ENCODE assay signal across 26 cellular contexts in genomic region chr20:49248879-49249665, GRCh38. TPM values are rescaled to one million over a fixed set of nuclear protein-coding genes. Genes with fewer than 3 reads are reported as not detected.
DNase-seq lines count a peak whose midpoint lies in the region; ATAC-seq and TF ChIP-seq lines count a peak whose summit lies in the region.
"Had no signal": no experiment of that assay in that cellular context is flagged by ENCODE, and none has a peak within 500 bp of the region (broad histone marks: within the 10 kb centered on the region; RNA-seq: fewer than 3 reads in every experiment).

No MANE protein-coding gene starts in this region.

- no peaks in the 10 kb centered on the region for H3K79me2 ChIP-seq in mammary epithelial cell (ENCODE audit: insufficient read depth, low read length)
- H3K79me2 ChIP-seq: hepatocyte had no signal

- no peak overlapping the region for H3K9ac ChIP-seq in mammary epithelial cell (ENCODE audit: insufficient read depth, low read length)

- peaks cover 2% of the 10 kb centered on the region for H3K4me1 Mint-ChIP-seq in activated naive CD4-positive, alpha-beta T cell treated with anti-CD3 and anti-CD28 coated beads, Interleukin-2, amount 10 ng/mL, durations not matched to agents 7 days and 5 days
- H3K4me1 Mint-ChIP-seq in HFFc6 (ENCODE audit: low read depth) (no peaks in the 10 kb centered on the region), progenitor cell of endocrine pancreas (ENCODE audit: low read depth) (no peaks in the 10 kb centered on the region)
- H3K4me1 Mint-ChIP-seq: immature natural killer cell, mesothelial cell of epicardium had no signal

- H3K9me3 ChIP-seq in mammary epithelial cell (replicated peaks; ENCODE audit: insufficient read depth, low read length), result no peaks in the 10 kb centered on the region
- H3K9me3 ChIP-seq: gastrocnemius medialis, ovary, spleen, uterus had no signal

- BruUV-seq in mammary epithelial cell (replicated peaks; lab: Mats Ljungman, UMichigan), result no TSS peak

- in situ Hi-C loops in mammary epithelial cell (cut with MboI; ENCODE audit: low sequenced_read_pairs in 2 of 2), result no loop called here

- H3K4me3 ChIP-seq in mammary epithelial cell (replicated peaks in 1 of 3; ENCODE audit: insufficient read depth in 1 of 3, low read depth in 2 of 3, low read length in 3 of 3), result no peak overlapping the region
- H3K4me3 ChIP-seq: gastrocnemius medialis, hepatocyte, ovary, spleen, uterus had no signal

- H2AFZ ChIP-seq in mammary epithelial cell (ENCODE audit: low read depth, low read length), result no peak overlapping the region
- H2AFZ ChIP-seq: hepatocyte had no signal

- peaks cover 11% of the 10 kb centered on the region for H3K4me1 ChIP-seq in mammary epithelial cell (ENCODE audit: insufficient read depth, low read length)
- H3K4me1 ChIP-seq: gastrocnemius medialis, uterus had no signal

- peak overlapping the region; percentile 41 to 89 for H3K27ac Mint-ChIP-seq in activated naive CD4-positive, alpha-beta T cell treated with anti-CD3 and anti-CD28 coated beads, Interleukin-2, amount 50 U/mL, for 72 hours
- H3K27ac Mint-ChIP-seq in activated naive CD4-positive, alpha-beta T cell treated with anti-CD3 and anti-CD28 coated beads, Interleukin-2, amount 10 ng/mL, durations not matched to agents 7 days and 5 days, result no peak overlapping the region
- H3K27ac Mint-ChIP-seq in HFFc6 (peak overlapping the region; percentile 18), progenitor cell of endocrine pancreas (peak overlapping the region; percentile 37)
- H3K27ac Mint-ChIP-seq: mesothelial cell of epicardium had no signal

- peaks cover 13 to 16% of the 10 kb centered on the region in 2 donors for H3K36me3 Mint-ChIP-seq in activated naive CD4-positive, alpha-beta T cell treated with anti-CD3 and anti-CD28 coated beads, Interleukin-2, amount 50 U/mL, for 72 hours
- peaks cover 59% of the 10 kb centered on the region for H3K36me3 Mint-ChIP-seq in activated naive CD4-positive, alpha-beta T cell treated with anti-CD3 and anti-CD28 coated beads, Interleukin-2, amount 10 ng/mL, durations not matched to agents 7 days and 5 days
- H3K36me3 Mint-ChIP-seq in HFFc6 (ENCODE audit: low read depth) (peaks cover 24% of the 10 kb centered on the region), progenitor cell of endocrine pancreas (ENCODE audit: insufficient read depth) (peaks cover 20% of the 10 kb centered on the region)

- H3K9me3 Mint-ChIP-seq in activated naive CD4-positive, alpha-beta T cell treated with anti-CD3 and anti-CD28 coated beads, Interleukin-2, amount 50 U/mL, for 72 hours, result no peaks in the 10 kb centered on the region
- no peaks in the 10 kb centered on the region for H3K9me3 Mint-ChIP-seq in activated naive CD4-positive, alpha-beta T cell treated with anti-CD3 and anti-CD28 coated beads, Interleukin-2, amount 10 ng/mL, durations not matched to agents 7 days and 5 days
- H3K9me3 Mint-ChIP-seq in HFFc6, result no peaks in the 10 kb centered on the region
- no peaks in the 10 kb centered on the region for H3K9me3 Mint-ChIP-seq in progenitor cell of endocrine pancreas (ENCODE audit: low read depth)
- H3K9me3 Mint-ChIP-seq: activated naive CD8-positive, alpha-beta T cell treated with anti-CD3 and anti-CD28 coated beads, Interleukin-2, amount 10 ng/mL, durations not matched to agents 7 days and 5 days; immature natural killer cell; mesothelial cell of epicardium; natural killer cell had no signal

- intact Hi-C loops in mammary epithelial cell (cut with micrococcal nuclease), result no loop called here

- peak overlapping the region; percentile 8 for H3K4me2 ChIP-seq in mammary epithelial cell (ENCODE audit: insufficient read depth, low read depth, low read length)
- H3K4me2 ChIP-seq: hepatocyte had no signal

- dilution Hi-C loops in mammary epithelial cell (cut with HindIII; ENCODE audit: low sequenced_read_pairs), result loop anchor here (10.0 kb wide), 1 partner anchor 64 kb away; the partner anchor contains the start of gene STAU1

- no peaks in the 10 kb centered on the region for H3K27me3 ChIP-seq in mammary epithelial cell (ENCODE audit: insufficient read depth, low read length)
- H3K27me3 ChIP-seq: gastrocnemius medialis, hepatocyte, ovary, spleen, uterus had no signal

- H3K27ac ChIP-seq in mammary epithelial cell (ENCODE audit: insufficient read depth, low read depth, low read length), result no peak overlapping the region
- H3K27ac ChIP-seq: C4-2B, gastrocnemius medialis, hepatocyte, ovary, uterus had no signal

- no peaks in the 10 kb centered on the region for H4K20me1 ChIP-seq in mammary epithelial cell (ENCODE audit: insufficient read depth, low read length)

- DNase-seq in activated naive CD4-positive, alpha-beta T cell treated with anti-CD3 and anti-CD28 coated beads, Interleukin-2, amount 50 U/mL, for 72 hours (ENCODE audit: low spot score in 2 of 2), result no peak
- DNase-seq in activated naive CD4-positive, alpha-beta T cell treated with anti-CD3 and anti-CD28 coated beads, Interleukin-2, amount 10 ng/mL, durations not matched to agents 7 days and 5 days, result no peak
- DNase-seq in HFFc6 (no peak), mammary epithelial cell (peak; percentile 15), progenitor cell of endocrine pancreas (ENCODE audit: low spot score, unreplicated experiment) (no peak), COLO829 (ENCODE audit: low spot score) (no peak)
- DNase-seq: activated naive CD8-positive, alpha-beta T cell treated with anti-CD3 and anti-CD28 coated beads, Interleukin-2, amount 10 ng/mL, durations not matched to agents 7 days and 5 days; activated T-cell treated with anti-CD3 and anti-CD28 coated beads for 4 hours; effector CD8-positive, alpha-beta T cell; gastrocnemius medialis; immature natural killer cell; natural killer cell; NCI-H2081; NCI-H226; NCI-H774; ovary; spleen; stimulated activated CD4-positive, alpha-beta T cell treated with anti-CD3 and anti-CD28 coated beads, Interleukin-2, amount 100 ng/mL, for 48 hours; stimulated activated naive CD4-positive, alpha-beta T cell; uterus had no signal

- WGBS in mammary epithelial cell (ENCODE audit: low coverage, missing lambda C conversion rate), result 19% methylated on average over 18 of the region's 18 CpGs

- CTCF ChIA-PET in activated naive CD4-positive, alpha-beta T cell treated with anti-CD3 and anti-CD28 coated beads, Interleukin-2, amount 10 ng/mL, durations not matched to agents 7 days and 5 days (lab: Charles Lee), result interaction anchor here (1.4 to 1.7 kb wide), 2 partner anchors 72 to 75 kb away, joined by 4 to 5 read pairs; no protein-coding TSS in a partner anchor
- CTCF ChIA-PET in mammary epithelial cell (lab: Charles Lee; ENCODE audit: low non-redundant PET), result no interaction called here

- ATAC-seq in activated naive CD4-positive, alpha-beta T cell treated with anti-CD3 and anti-CD28 coated beads, Interleukin-2, amount 50 U/mL, for 72 hours, result no peak
- no peak for ATAC-seq in GM21529 (IDR thresholded peaks at IDR 0.05; ENCODE audit: unreplicated experiment)
- ATAC-seq in SK-N-SH treated with all-trans-retinoic acid at 6 μM for 48 hours, result no peak
- ATAC-seq: gastrocnemius medialis, left lobe of liver, natural killer cell had no signal

- H3K36me3 ChIP-seq in mammary epithelial cell (ENCODE audit: insufficient read depth, low read length), result peaks cover 39% of the 10 kb centered on the region
- H3K36me3 ChIP-seq: ovary, uterus had no signal

- H3K27me3 Mint-ChIP-seq in activated naive CD4-positive, alpha-beta T cell treated with anti-CD3 and anti-CD28 coated beads, Interleukin-2, amount 10 ng/mL, durations not matched to agents 7 days and 5 days, result no peaks in the 10 kb centered on the region
- H3K27me3 Mint-ChIP-seq in HFFc6 (ENCODE audit: insufficient read depth), result peaks cover 9% of the 10 kb centered on the region
- H3K27me3 Mint-ChIP-seq in progenitor cell of endocrine pancreas, result no peaks in the 10 kb centered on the region
- H3K27me3 Mint-ChIP-seq: activated naive CD8-positive, alpha-beta T cell treated with anti-CD3 and anti-CD28 coated beads, Interleukin-2, amount 10 ng/mL, durations not matched to agents 7 days and 5 days had no signal

- TF ChIP-seq CTCF in HFFc6 (IDR thresholded peaks at IDR 0.05) (no peak), mammary epithelial cell (conservative IDR thresholded peaks at IDR 0.05 in 1 of 2, IDR thresholded peaks at IDR 0.05 in 1 of 2; ENCODE audit: extremely low read depth in 1 of 2, insufficient read depth in 1 of 2, low read depth in 1 of 2, low read length in 2 of 2) (no peak), progenitor cell of endocrine pancreas (IDR thresholded peaks at IDR 0.05; ENCODE audit: unreplicated experiment) (no peak)

- H3K4me3 Mint-ChIP-seq in activated naive CD4-positive, alpha-beta T cell treated with anti-CD3 and anti-CD28 coated beads, Interleukin-2, amount 10 ng/mL, durations not matched to agents 7 days and 5 days, result no peak overlapping the region
- H3K4me3 Mint-ChIP-seq in HFFc6, result no peak overlapping the region
- H3K4me3 Mint-ChIP-seq in progenitor cell of endocrine pancreas (ENCODE audit: low read depth), result no peak overlapping the region
- H3K4me3 Mint-ChIP-seq: activated naive CD8-positive, alpha-beta T cell treated with anti-CD3 and anti-CD28 coated beads, Interleukin-2, amount 10 ng/mL, durations not matched to agents 7 days and 5 days; immature natural killer cell; mesothelial cell of epicardium; natural killer cell had no signal

TF ChIP-seq in SK-N-SH treated with all-trans-retinoic acid at 6 μM for 48 hours, 23 proteins besides CTCF, POLR2A, EP300 and RAD21 (continues in another document):
- TF ChIP-seq ISL1 (CRISPR knock-in tag; IDR thresholded peaks at IDR 0.05), result no peak
- TF ChIP-seq PPARA (CRISPR knock-in tag; IDR thresholded peaks at IDR 0.05; ENCODE audit: borderline replicate concordance), result no peak
- TF ChIP-seq TCF4 (CRISPR knock-in tag; IDR thresholded peaks at IDR 0.05; ENCODE audit: borderline replicate concordance), result no peak
- TF ChIP-seq BACH2 (CRISPR knock-in tag; IDR thresholded peaks at IDR 0.05; ENCODE audit: borderline replicate concordance), result no peak
- no peak for TF ChIP-seq GLIS3 (CRISPR knock-in tag; IDR thresholded peaks at IDR 0.05)

RNA-seq across cellular contexts. Expression of gene ZNFX1, which starts 28.8 kb away (rescaled TPM):
- 10 to 100 TPM; 31.2 to 36.6 TPM for total RNA-seq in activated naive CD4-positive, alpha-beta T cell treated with anti-CD3 and anti-CD28 coated beads, Interleukin-2, amount 50 U/mL, for 72 hours
- total RNA-seq in HFFc6 (2021; fragmentation: NEBNext Ultra II Directional; extraction: Animal tissue kit (Norgen Biotek cat#: 25700)), result 10 to 100 TPM; 36.1 to 41.0 (median 38.7) TPM
- 10 to 100 TPM; 24.9 to 34.0 TPM for total RNA-seq in mammary epithelial cell
- 6.3 TPM for polyA plus RNA-seq in mammary epithelial cell
- 54.2 TPM for polyA minus RNA-seq in mammary epithelial cell
- 10.0 and 10.7 TPM in 2 replicates for total RNA-seq in progenitor cell of endocrine pancreas

RNA-seq across cellular contexts. Expression of gene DDX27, which starts 29.9 kb away (rescaled TPM):
- total RNA-seq in activated naive CD4-positive, alpha-beta T cell treated with anti-CD3 and anti-CD28 coated beads, Interleukin-2, amount 50 U/mL, for 72 hours, result 10 to 100 TPM; 42.1 to 51.9 TPM
- total RNA-seq in HFFc6 (2021; fragmentation: NEBNext Ultra II Directional; extraction: Animal tissue kit (Norgen Biotek cat#: 25700)), result 10 to 100 TPM; 26.8 to 32.2 (median 30.5) TPM
- total RNA-seq in mammary epithelial cell (10 to 100 TPM; 39.0 to 44.1 TPM), progenitor cell of endocrine pancreas (41.7 and 46.0 TPM in 2 replicates)
- 36.9 TPM for polyA plus RNA-seq in mammary epithelial cell
- polyA minus RNA-seq in mammary epithelial cell, result 52.4 TPM
